ENCODE assay signal across 1 cellular context in genomic region chr10:71842856-71843530, GRCh38.
TF ChIP-seq lines count a peak whose summit lies in the region.

No MANE protein-coding gene starts in this region.

TF ChIP-seq in GM12878, 131 proteins besides CTCF, POLR2A, EP300 and RAD21 (continued from another document):
- TF ChIP-seq, protein P1, sequence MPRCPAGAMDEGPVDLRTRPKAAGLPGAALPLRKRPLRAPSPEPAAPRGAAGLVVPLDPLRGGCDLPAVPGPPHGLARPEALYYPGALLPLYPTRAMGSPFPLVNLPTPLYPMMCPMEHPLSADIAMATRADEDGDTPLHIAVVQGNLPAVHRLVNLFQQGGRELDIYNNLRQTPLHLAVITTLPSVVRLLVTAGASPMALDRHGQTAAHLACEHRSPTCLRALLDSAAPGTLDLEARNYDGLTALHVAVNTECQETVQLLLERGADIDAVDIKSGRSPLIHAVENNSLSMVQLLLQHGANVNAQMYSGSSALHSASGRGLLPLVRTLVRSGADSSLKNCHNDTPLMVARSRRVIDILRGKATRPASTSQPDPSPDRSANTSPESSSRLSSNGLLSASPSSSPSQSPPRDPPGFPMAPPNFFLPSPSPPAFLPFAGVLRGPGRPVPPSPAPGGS (IDR thresholded peaks at IDR 0.05; ENCODE audit: borderline replicate concordance, insufficient read depth, low read depth, low read length, poor library complexity, severe bottlenecking): peak; percentile 36
